ENCODE assay signal across 8 cellular contexts in genomic region chr17:1907818-1908698, GRCh38.
DNase-seq lines count a peak whose midpoint lies in the region; ATAC-seq and TF ChIP-seq lines count a peak whose summit lies in the region.

No MANE protein-coding gene starts in this region.

- H3K27me3 ChIP-seq in SU-DHL-6 (ENCODE audit: low read length) = no peaks in the 10 kb centered on the region

- H3K9me2 ChIP-seq in SU-DHL-6 (replicated peaks; ENCODE audit: insufficient read depth, low read length) = no peaks in the 10 kb centered on the region

- DNase-seq in fibroblast of gingiva (ENCODE audit: low read depth) (peak; percentile 38), posterior cingulate gyrus (peak in 6 of 10 donors; percentile 55 to 92 (median 72)), COLO829 (ENCODE audit: low spot score) (no peak), SW 1271 (lab: John Stamatoyannopoulos, UW) (no peak), NCI-H2196 (lab: John Stamatoyannopoulos, UW; ENCODE audit: unreplicated experiment) (no peak)

- H3K9me3 ChIP-seq in ES-I3 (ENCODE audit: control insufficient read depth, insufficient read depth, low read length) (no peaks in the 10 kb centered on the region), SU-DHL-6 (ENCODE audit: insufficient read depth, low read length) (no peaks in the 10 kb centered on the region)

- H3F3A ChIP-seq in SU-DHL-6 (ENCODE audit: insufficient read depth) = peaks cover 8% of the 10 kb centered on the region

- H3K4me1 ChIP-seq in ES-I3 (ENCODE audit: insufficient read depth, low read length) = no peaks in the 10 kb centered on the region

- no peaks in the 10 kb centered on the region for H4K20me1 ChIP-seq in SU-DHL-6 (ENCODE audit: low read depth, low read length)

- peak overlapping the region; percentile 35 for H2AFZ ChIP-seq in SU-DHL-6 (ENCODE audit: low read depth, low read length, severe bottlenecking)

- TF ChIP-seq CTCF in SU-DHL-6 (IDR thresholded peaks at IDR 0.05; ENCODE audit: insufficient read depth, low read length, poor library complexity, severe bottlenecking) = no peak

- no peak overlapping the region for H3K27ac ChIP-seq in SU-DHL-6 (ENCODE audit: low read depth, low read length)

- H3K36me3 ChIP-seq in ES-I3 (ENCODE audit: insufficient read depth, low read length) (no peaks in the 10 kb centered on the region), SU-DHL-6 (ENCODE audit: low read length) (no peaks in the 10 kb centered on the region)

- H3K79me2 ChIP-seq in SU-DHL-6 (ENCODE audit: insufficient read depth, low read length) = no peaks in the 10 kb centered on the region

- no peak for ATAC-seq in GM21447 (IDR thresholded peaks at IDR 0.05; ENCODE audit: unreplicated experiment)

- intact Hi-C loops in posterior cingulate gyrus (cut with DNase I) = loop anchor here (1.0 kb wide), 1 partner anchor 118 kb away; no protein-coding TSS in a partner anchor

- H3K9ac ChIP-seq in ES-I3 (ENCODE audit: low read depth, low read length) = peak overlapping the region; percentile 36; the same call in 1 of the 2 replicates
- no peak overlapping the region for H3K9ac ChIP-seq in SU-DHL-6 (ENCODE audit: low read length)

- H3K4me2 ChIP-seq in SU-DHL-6 (ENCODE audit: low read depth, low read length, poor library complexity, severe bottlenecking) = peak overlapping the region; percentile 14

- no peak overlapping the region for H3K4me3 ChIP-seq in SU-DHL-6 (ENCODE audit: insufficient read depth, low read length, poor library complexity, severe bottlenecking)

Comparison
In these comparisons a context has a peak if more than half of its experiments do, and no peak if none do; other contexts are left out.
1. DNase-seq: peak in fibroblast of gingiva (single experiment) and posterior cingulate gyrus (6 of 10); none in COLO829 (single experiment), SW 1271 (0 of 2) and NCI-H2196 (single experiment).